29 cellular contexts compared by ENCODE assay signal in genomic region chr10:125261491-125262186, GRCh38.
"Had no signal": no experiment of that assay in that cellular context is flagged by ENCODE, and none has a peak within 500 bp of the region (broad histone marks: within the 10 kb centered on the region; RNA-seq: fewer than 3 reads in every experiment).

No MANE protein-coding gene starts in this region.

- H3K36me3 ChIP-seq: ascending aorta, cardiac muscle cell, gastroesophageal sphincter, pancreas, sigmoid colon, tibial nerve had no signal

- H3K4me1 ChIP-seq: ascending aorta, gastroesophageal sphincter, pancreas, psoas muscle, sigmoid colon, tibial nerve had no signal

- DNase-seq: activated CD4-positive, alpha-beta T cell treated with anti-CD3 and anti-CD28 coated beads for 4 hours; activated CD4-positive, alpha-beta T cell treated with anti-CD3 and anti-CD28 coated beads, Interleukin-2, amount 50 U/mL, for 4 hours; activated CD4-positive, CD25-positive, alpha-beta regulatory T cell; activated effector memory CD4-positive, alpha-beta T cell treated with anti-CD3 and anti-CD28 coated beads, Interleukin-2, amount 50 U/mL, for 16 hours; cerebellar nuclear complex; dorsolateral prefrontal cortex; effector memory CD4-positive, alpha-beta T cell; erythroblast; islet precursor cell; left cardiac atrium; left ventricle myocardium superior; naive B cell; nephron progenitor cell; pancreas; psoas muscle; sigmoid colon; small intestine; stimulated activated CD4-positive, alpha-beta T cell treated with anti-CD3 and anti-CD28 coated beads, Interleukin-4, amount 100 ng/mL, for 24 hours; T-helper 1 cell had no signal

- H3K27ac ChIP-seq: ascending aorta, cardiac muscle cell, coronary artery, dorsolateral prefrontal cortex, gastroesophageal sphincter, hepatocyte, pancreas, psoas muscle, sigmoid colon, tibial nerve had no signal

- H3K27ac Mint-ChIP-seq: activated naive CD8-positive, alpha-beta T cell; brain; mesothelial cell of epicardium; nephron progenitor cell; stimulated activated memory B cell treated with anti-CD40 and anti-IgM and Interleukin-4, amounts not matched to agents 10 μg/mL and 1 μg/mL and 100 μg/mL, for 72 hours had no signal

- H3K27me3 ChIP-seq: ascending aorta, cardiac muscle cell, gastroesophageal sphincter, hepatocyte, pancreas, sigmoid colon, tibial nerve had no signal

- H3K36me3 Mint-ChIP-seq: activated naive CD8-positive, alpha-beta T cell; brain; mesothelial cell of epicardium; naive B cell; stimulated activated memory B cell treated with anti-CD40 and anti-IgM and Interleukin-4, amounts not matched to agents 10 μg/mL and 1 μg/mL and 100 μg/mL, for 72 hours had no signal

- ATAC-seq: gastroesophageal sphincter; left cardiac atrium; left ventricle myocardium superior; pancreas; psoas muscle; stimulated activated memory B cell treated with anti-CD40 and anti-IgM and Interleukin-4, amounts not matched to agents 10 μg/mL and 1 μg/mL and 100 μg/mL, for 72 hours had no signal

- H3K4me3 Mint-ChIP-seq: activated naive CD8-positive, alpha-beta T cell; brain; mesothelial cell of epicardium; nephron progenitor cell; stimulated activated memory B cell treated with anti-CD40 and anti-IgM and Interleukin-4, amounts not matched to agents 10 μg/mL and 1 μg/mL and 100 μg/mL, for 72 hours had no signal

- H3K4me3 ChIP-seq: ascending aorta, cardiac muscle cell, coronary artery, dorsolateral prefrontal cortex, gastroesophageal sphincter, hepatocyte, pancreas, psoas muscle, sigmoid colon, tibial nerve had no signal

- H3K4me1 Mint-ChIP-seq: nephron progenitor cell; stimulated activated memory B cell treated with anti-CD40 and anti-IgM and Interleukin-4, amounts not matched to agents 10 μg/mL and 1 μg/mL and 100 μg/mL, for 72 hours had no signal

- H3K9me3 ChIP-seq: ascending aorta, gastroesophageal sphincter, pancreas, psoas muscle, sigmoid colon, tibial nerve had no signal

- H3K9me3 Mint-ChIP-seq: brain, mesothelial cell of epicardium, nephron progenitor cell had no signal
